3 cellular contexts compared by ENCODE assay signal in genomic region chr14:102298267-102298666, GRCh38.
TF ChIP-seq lines count a peak whose summit lies in the region.

No MANE protein-coding gene starts in this region.

TF ChIP-seq in A549, 52 proteins besides CTCF, POLR2A, EP300 and RAD21:
- peak; percentile 1 for TF ChIP-seq MAFK (IDR thresholded peaks at IDR 0.05; ENCODE audit: partially characterized antibody)

TF ChIP-seq in HEK293, 187 proteins besides CTCF, POLR2A, EP300 and RAD21:
- peak; percentile 27 for TF ChIP-seq SP2 (tag by site-specific recombination; IDR thresholded peaks at IDR 0.05)

TF ChIP-seq in K562, 482 proteins besides CTCF, POLR2A, EP300 and RAD21:
- TF ChIP-seq NFYB (IDR thresholded peaks at IDR 0.05; ENCODE audit: extremely low read depth, insufficient read length), result peak; percentile 49
